ENCODE assay signal across 1 cellular context in genomic region chr6:118574051-118574865, GRCh38.
TF ChIP-seq lines count a peak whose summit lies in the region.

No MANE protein-coding gene starts in this region.

TF ChIP-seq in GM23338, 12 proteins besides CTCF, POLR2A, EP300 and RAD21 (continued from another document):
- TF ChIP-seq ZNF462 (CRISPR knock-in tag; IDR thresholded peaks at IDR 0.05): no peak
- no peak for TF ChIP-seq EZH2 (IDR thresholded peaks at IDR 0.05; ENCODE audit: low read depth, unreplicated experiment)
- no peak for TF ChIP-seq POLR2AphosphoS5 (IDR thresholded peaks at IDR 0.05; ENCODE audit: low read depth)
- TF ChIP-seq EZH2phosphoT487 (IDR thresholded peaks at IDR 0.05; ENCODE audit: unreplicated experiment): no peak
- TF ChIP-seq ZNF114 (CRISPR knock-in tag; IDR thresholded peaks at IDR 0.05): no peak
- no peak for TF ChIP-seq ZNF331 (CRISPR knock-in tag; IDR thresholded peaks at IDR 0.05; ENCODE audit: low read depth)
- TF ChIP-seq REST (IDR thresholded peaks at IDR 0.05; ENCODE audit: unreplicated experiment): no peak
- TF ChIP-seq JUNB (IDR thresholded peaks at IDR 0.05; ENCODE audit: unreplicated experiment): no peak
